17 cellular contexts compared by ENCODE assay signal in genomic region chr22:35328472-35328885, GRCh38. TPM values are rescaled to one million over a fixed set of nuclear protein-coding genes. Genes with fewer than 3 reads are reported as not detected.
A peak's percentile ranks its signal among the peaks of the same experiment; 100 is the strongest.
DNase-seq lines count a peak whose midpoint lies in the region; ATAC-seq and TF ChIP-seq lines count a peak whose summit lies in the region.
"Had no signal": no experiment of that assay in that cellular context is flagged by ENCODE, and none has a peak within 500 bp of the region (broad histone marks: within the 10 kb centered on the region; RNA-seq: fewer than 3 reads in every experiment).

No MANE protein-coding gene starts in this region.

- no peak overlapping the region for H4K5ac ChIP-seq in IMR-90 (ENCODE audit: low read depth, low read length)

- no peak overlapping the region for H2BK5ac ChIP-seq in IMR-90 (ENCODE audit: low read depth, low read length, poor library complexity, severe bottlenecking)

- H3K4me1 ChIP-seq in IMR-90 (ENCODE audit: control insufficient read depth, insufficient read depth, low read length): peaks cover 4% of the 10 kb centered on the region
- H3K4me1 ChIP-seq in hepatocyte (ENCODE audit: insufficient read depth): no peaks in the 10 kb centered on the region
- H3K4me1 ChIP-seq in psoas muscle: peaks cover 10% of the 10 kb centered on the region
- H3K4me1 ChIP-seq in Karpas-422 (ENCODE audit: low read length): peaks cover 12% of the 10 kb centered on the region

- ATAC-seq in IMR-90 (ENCODE audit: low read depth): no peak
- ATAC-seq in T-helper 17 cell: no peak
- peak; percentile 46 to 73 (median 70) for ATAC-seq in psoas muscle
- ATAC-seq in GM21723 (IDR thresholded peaks at IDR 0.05; ENCODE audit: unreplicated experiment): no peak

- no peak overlapping the region for H4K91ac ChIP-seq in IMR-90 (ENCODE audit: insufficient read depth, low read depth, low read length)

- no peak overlapping the region; the same call in 1 of the 2 replicates for H2AK5ac ChIP-seq in IMR-90 (ENCODE audit: low read depth, low read length)

- H3K27ac Mint-ChIP-seq in T-helper 17 cell: peak overlapping the region; percentile 74
- H3K27ac Mint-ChIP-seq: activated naive CD8-positive, alpha-beta T cell treated with anti-CD3 and anti-CD28 coated beads for 36 hours had no signal

- H4K20me1 ChIP-seq in IMR-90 (ENCODE audit: insufficient read depth, low read length) (no peaks in the 10 kb centered on the region), hepatocyte (ENCODE audit: insufficient read depth, poor library complexity, severe bottlenecking) (no peaks in the 10 kb centered on the region), Karpas-422 (ENCODE audit: insufficient read depth, low read depth, low read length) (no peaks in the 10 kb centered on the region)

- no peak for TF ChIP-seq CTCF in IMR-90 (conservative IDR thresholded peaks at IDR 0.05; ENCODE audit: low read depth, low read length)
- TF ChIP-seq CTCF in hepatocyte (IDR thresholded peaks at IDR 0.05; ENCODE audit: poor library complexity): no peak
- no peak for TF ChIP-seq CTCF in psoas muscle (IDR thresholded peaks at IDR 0.05)

- no peak overlapping the region for H2BK15ac ChIP-seq in IMR-90 (ENCODE audit: low read depth, low read length)

- H3K56ac ChIP-seq in IMR-90 (ENCODE audit: extremely low read depth, insufficient read depth, low read length): no peak overlapping the region

- no peak for TF ChIP-seq RAD21 in IMR-90 (IDR thresholded peaks at IDR 0.05; ENCODE audit: low read length)

- H3K4me3 ChIP-seq in IMR-90 (ENCODE audit: insufficient read depth, low read depth, low read length): no peak overlapping the region
- no peak overlapping the region for H3K4me3 ChIP-seq in hepatocyte
- no peak overlapping the region for H3K4me3 ChIP-seq in psoas muscle
- H3K4me3 ChIP-seq in Karpas-422 (ENCODE audit: low read length): no peak overlapping the region

- H3K36me3 Mint-ChIP-seq in T-helper 17 cell (ENCODE audit: low read depth): peaks cover 4% of the 10 kb centered on the region

- H3K14ac ChIP-seq in IMR-90 (replicated peaks; ENCODE audit: low read depth, low read length): no peak overlapping the region

- POLR2A ChIA-PET in IMR-90 (lab: Charles Lee; ENCODE audit: unreplicated experiment): no interaction called here

- H3K4me1 Mint-ChIP-seq in T-helper 17 cell: peaks cover 22% of the 10 kb centered on the region

- peak overlapping the region; percentile 23 for H2AK9ac ChIP-seq in IMR-90 (replicated peaks; ENCODE audit: low read depth, low read length, poor library complexity)

- no peak for TF ChIP-seq POLR2A in IMR-90 (IDR thresholded peaks at IDR 0.05; ENCODE audit: low read depth, low read length)

- H3K27me3 ChIP-seq in IMR-90 (ENCODE audit: control insufficient read depth, insufficient read depth, low read length) (no peaks in the 10 kb centered on the region), hepatocyte (no peaks in the 10 kb centered on the region), psoas muscle (ENCODE audit: insufficient read depth in 3 of 3, low read length in 2 of 3) (no peaks in the 10 kb centered on the region), Karpas-422 (ENCODE audit: low read length) (no peaks in the 10 kb centered on the region)

- H3K4me3 Mint-ChIP-seq in T-helper 17 cell: no peak overlapping the region
- H3K4me3 Mint-ChIP-seq: activated CD4-positive, alpha-beta memory T cell treated with anti-CD3 and anti-CD28 coated beads for 36 hours; activated naive CD8-positive, alpha-beta T cell treated with anti-CD3 and anti-CD28 coated beads for 36 hours had no signal

- H3K9me3 ChIP-seq in IMR-90 (ENCODE audit: control insufficient read depth, insufficient read depth, low read length) (no peaks in the 10 kb centered on the region), T-helper 17 cell (ENCODE audit: control insufficient read depth, low read length, poor library complexity, severe bottlenecking) (no peaks in the 10 kb centered on the region), hepatocyte (ENCODE audit: low read depth) (no peaks in the 10 kb centered on the region), psoas muscle (no peaks in the 10 kb centered on the region), Karpas-422 (ENCODE audit: low read length) (no peaks in the 10 kb centered on the region)

- H3K18ac ChIP-seq in IMR-90 (ENCODE audit: low read depth, low read length): no peak overlapping the region

- no peak overlapping the region for H3K23ac ChIP-seq in IMR-90 (ENCODE audit: low read depth, low read length)

- H3K79me2 ChIP-seq in hepatocyte: no peaks in the 10 kb centered on the region
- no peaks in the 10 kb centered on the region for H3K79me2 ChIP-seq in Karpas-422 (ENCODE audit: low read length)

- no peak overlapping the region for H4K8ac ChIP-seq in IMR-90 (ENCODE audit: low read depth in 2 of 2, low read length in 2 of 2)

- CTCF ChIA-PET in IMR-90 (lab: Yijun Ruan, JAX): no interaction called here

- H3K9me2 ChIP-seq in hepatocyte (replicated peaks; ENCODE audit: insufficient read depth): no peaks in the 10 kb centered on the region
- H3K9me2 ChIP-seq in Karpas-422 (replicated peaks; ENCODE audit: insufficient read depth, low read length): no peaks in the 10 kb centered on the region

- H2AFZ ChIP-seq in IMR-90 (replicated peaks; ENCODE audit: low read length, poor library complexity): no peak overlapping the region
- no peak overlapping the region for H2AFZ ChIP-seq in hepatocyte
- H2AFZ ChIP-seq in Karpas-422 (ENCODE audit: low read length): no peak overlapping the region

- peaks cover 10% of the 10 kb centered on the region for H3K9me1 ChIP-seq in IMR-90 (ENCODE audit: insufficient read depth, low read length)

- H3K36me3 ChIP-seq in IMR-90 (ENCODE audit: control insufficient read depth, insufficient read depth, low read length) (peaks cover 65% of the 10 kb centered on the region), hepatocyte (replicated peaks; ENCODE audit: insufficient read depth, low read depth) (no peaks in the 10 kb centered on the region), psoas muscle (ENCODE audit: insufficient read depth in 1 of 2, low read depth in 1 of 2) (peaks cover 13 to 98% of the 10 kb centered on the region in 2 donors), Karpas-422 (ENCODE audit: insufficient read depth, low read length) (no peaks in the 10 kb centered on the region)

- H3K4me2 ChIP-seq in IMR-90 (ENCODE audit: low read depth, low read length): no peak overlapping the region
- H3K4me2 ChIP-seq in hepatocyte: no peak overlapping the region
- H3K4me2 ChIP-seq in Karpas-422 (ENCODE audit: low read depth, low read length, poor library complexity, severe bottlenecking): no peak overlapping the region

- BruUV-seq in IMR-90 (replicated peaks; lab: Mats Ljungman, UMichigan): no TSS peak

- dilution Hi-C loops in IMR-90 (cut with HindIII; ENCODE audit: low sequenced_read_pairs, unreplicated experiment): no loop called here

- DNase-seq in IMR-90: no peak
- no peak for DNase-seq in T-helper 17 cell
- peak; percentile 62 for DNase-seq in hepatocyte (ENCODE audit: low spot score)
- DNase-seq in psoas muscle: peak; percentile 52 to 67
- no peak for DNase-seq in Karpas-422
- DNase-seq in COLO668 (lab: John Stamatoyannopoulos, UW; ENCODE audit: unreplicated experiment): no peak
- DNase-seq in NCI-H345 treated with DMSO at 0.1 percent for 48 hours (lab: John Stamatoyannopoulos, UW; ENCODE audit: unreplicated experiment): no peak
- DNase-seq: activated CD4-positive, alpha-beta memory T cell treated with anti-CD3 and anti-CD28 coated beads for 36 hours; activated naive CD8-positive, alpha-beta T cell treated with anti-CD3 and anti-CD28 coated beads for 36 hours; activated T-cell treated with anti-CD3 and anti-CD28 coated beads, Interleukin-2, amount 50 U/mL, for 48 hours; Calu3; effector CD4-positive, alpha-beta T cell; hypothalamus; naive B cell; NCI-H146; NCI-H2227 treated with DMSO at 0.1 percent for 48 hours had no signal

- in situ Hi-C loops in IMR-90 (cut with MboI; ENCODE audit: low sequenced_read_pairs): no loop called here

- no peaks in the 10 kb centered on the region for H3K79me1 ChIP-seq in IMR-90 (ENCODE audit: low read depth in 1 of 2, low read length in 2 of 2)

- H3K9ac ChIP-seq in IMR-90 (ENCODE audit: low read depth, low read length) (no peak overlapping the region), Karpas-422 (ENCODE audit: low read length) (no peak overlapping the region)

- H3K27ac ChIP-seq in IMR-90 (ENCODE audit: insufficient read depth, low read length) (no peak overlapping the region), hepatocyte (peak overlapping the region; percentile 47), psoas muscle (peak overlapping the region; percentile 32), Karpas-422 (ENCODE audit: low read length) (no peak overlapping the region)

- 73% methylated on average over 6 of the region's 15 CpGs; no CpG with 5 or more reads in 1 of the 2 experiments for WGBS in IMR-90 (ENCODE audit: extremely low coverage in 2 of 2, insufficient read length in 1 of 2), 2 experiments
- 84% methylated on average over 15 of the region's 15 CpGs for WGBS in hepatocyte (ENCODE audit: low lambda C conversion rate, missing lambda C conversion rate)
- 57 to 79% (median 71%) methylated on average over 15 of the region's 15 CpGs for WGBS in psoas muscle, 3 donors

- no peak overlapping the region for H2BK120ac ChIP-seq in IMR-90 (ENCODE audit: low read depth, low read length)

- no peaks in the 10 kb centered on the region for H3K27me3 Mint-ChIP-seq in T-helper 17 cell
- H3K27me3 Mint-ChIP-seq: activated CD4-positive, alpha-beta memory T cell treated with anti-CD3 and anti-CD28 coated beads for 36 hours; activated naive CD8-positive, alpha-beta T cell treated with anti-CD3 and anti-CD28 coated beads for 36 hours; naive B cell had no signal

- intact Hi-C loops in IMR-90 (cut with micrococcal nuclease): no loop called here
- intact Hi-C loops in psoas muscle (cut with DNase I): no loop called here

- no peak overlapping the region for H3K4ac ChIP-seq in IMR-90 (ENCODE audit: low read depth, low read length)

- no peak overlapping the region for H2BK20ac ChIP-seq in IMR-90 (ENCODE audit: low read depth, low read length)

RNA-seq across cellular contexts. Expression of gene TOM1, which starts 28.8 kb away (rescaled TPM):
- total RNA-seq in IMR-90 (2012; rRNA removed): 38.0 and 39.4 TPM in 2 replicates
- polyA plus RNA-seq in IMR-90 (2012; rRNA removed): 46.4 and 48.5 TPM in 2 replicates
- 66.1 and 71.8 TPM in 2 replicates for polyA plus RNA-seq in IMR-90 (2012; cell fraction: cytosol; rRNA removed)
- 54.4 and 68.2 TPM in 2 replicates for polyA plus RNA-seq in IMR-90 (2012; cell fraction: nucleus; rRNA removed; ENCODE audit: low replicate concordance)
- total RNA-seq in T-helper 17 cell: 100 to 1,000 TPM; 166 to 178 TPM
- 108 and 110 TPM in 2 replicates for total RNA-seq in hepatocyte
- polyA plus RNA-seq in hepatocyte: 105 and 114 TPM in 2 replicates
- total RNA-seq in psoas muscle: 100 to 1,000 TPM in 3 of 4 donors, 10 to 100 TPM in 1; 91.7 to 187 (median 156) TPM
- polyA plus RNA-seq in psoas muscle: 100 to 1,000 TPM in 1 of 3 donors, 10 to 100 TPM in 2; 69.7 to 116 (median 92.4) TPM
- total RNA-seq in Karpas-422 (2014; rRNA removed; shearing (Covaris generic); ENCODE audit: low replicate concordance): 8.3 and 21.7 TPM in 2 replicates

RNA-seq across cellular contexts. Expression of gene HMOX1, which starts 52.4 kb away (rescaled TPM):
- 16.4 and 23.1 TPM in 2 replicates for total RNA-seq in IMR-90 (2012; rRNA removed)
- 49.9 and 50.5 TPM in 2 replicates for polyA plus RNA-seq in IMR-90 (2012; rRNA removed)
- polyA plus RNA-seq in IMR-90 (2012; cell fraction: cytosol; rRNA removed): 82.4 and 91.3 TPM in 2 replicates
- polyA plus RNA-seq in IMR-90 (2012; cell fraction: nucleus; rRNA removed; ENCODE audit: low replicate concordance): 45.0 and 48.2 TPM in 2 replicates
- total RNA-seq in T-helper 17 cell: 1 to 10 TPM; 1.1 to 3.0 TPM
- 34.8 and 43.8 TPM in 2 replicates for total RNA-seq in hepatocyte
- 51.0 and 58.6 TPM in 2 replicates for polyA plus RNA-seq in hepatocyte
- 100 to 1,000 TPM in 1 of 4 donors, 10 to 100 TPM in 3; 23.7 to 238 (median 50.5) TPM for total RNA-seq in psoas muscle
- polyA plus RNA-seq in psoas muscle: 100 to 1,000 TPM in 2 of 3 donors, 10 to 100 TPM in 1; 20.5 to 249 (median 167) TPM
- 1.3 and 1.8 TPM in 2 replicates for total RNA-seq in Karpas-422 (2014; rRNA removed; shearing (Covaris generic); ENCODE audit: low replicate concordance)

Comparison
In these comparisons a context has a peak if more than half of its experiments do, and no peak if none do; other contexts are left out.
1. ATAC-seq: peak in psoas muscle (4 of 4); none in IMR-90 (single experiment), T-helper 17 cell (single experiment) and GM21723 (single experiment).
2. DNase-seq: peak in hepatocyte (single experiment) and psoas muscle (2 of 2); none in IMR-90 (single experiment), T-helper 17 cell (0 of 3), Karpas-422 (single experiment), COLO668 (single experiment) and NCI-H345 treated with DMSO at 0.1 percent for 48 hours (single experiment).
3. H3K27ac ChIP-seq: peak in hepatocyte (single experiment) and psoas muscle (single experiment); none in IMR-90 (single experiment) and Karpas-422 (single experiment).